In the genomic region with DNA sequence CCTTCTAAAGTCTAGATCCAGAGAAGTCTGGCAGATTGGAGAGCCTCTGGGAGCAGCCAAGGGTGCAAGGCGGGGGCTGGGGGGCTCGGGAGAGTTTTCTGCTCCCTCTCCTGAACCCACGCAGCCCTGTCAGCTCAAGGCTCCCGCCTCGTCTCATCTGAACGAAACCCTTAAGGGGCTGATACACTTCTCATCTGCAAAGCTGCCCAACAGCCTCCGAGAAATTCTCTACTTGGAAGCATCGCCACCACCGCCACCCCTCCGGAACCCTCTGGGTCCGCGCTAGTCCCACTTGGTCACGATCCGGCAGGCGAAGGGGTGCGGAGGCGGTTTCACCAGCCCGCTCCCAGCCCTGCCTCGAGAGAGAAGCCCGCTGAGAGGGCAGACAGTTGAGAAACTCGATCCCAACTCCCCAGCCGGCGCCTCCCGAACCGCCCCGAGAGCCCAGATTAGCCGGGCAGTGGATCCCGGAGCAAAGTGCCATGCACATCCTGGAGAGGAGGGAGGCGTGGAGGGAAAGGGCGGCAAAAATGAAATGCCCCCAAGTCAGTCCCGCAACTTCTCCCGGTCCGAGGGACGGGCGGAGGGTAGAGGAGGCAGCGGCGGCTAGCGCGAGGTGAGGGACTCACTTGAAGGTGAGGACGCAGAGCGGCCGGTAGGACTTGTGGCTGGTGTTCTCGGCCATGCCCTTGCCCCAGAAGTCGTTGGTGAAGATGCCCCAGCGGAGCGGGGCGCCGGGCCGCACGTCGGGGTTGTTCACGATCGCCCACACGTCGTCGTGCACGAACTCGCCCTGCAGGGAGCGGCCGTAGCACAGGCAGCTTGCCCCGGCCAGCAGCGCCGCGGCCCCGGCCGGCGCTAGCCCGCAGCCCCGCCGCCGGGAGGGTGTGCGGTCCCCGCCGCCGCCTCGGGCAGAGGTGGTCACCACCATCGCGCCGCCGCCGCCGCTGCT, we compare ENCODE assay signal across 8 cellular contexts. TPM values are rescaled to one million over a fixed set of nuclear protein-coding genes. Genes with fewer than 3 reads are reported as not detected.
DNase-seq lines count a peak whose midpoint lies in the region; ATAC-seq and TF ChIP-seq lines count a peak whose summit lies in the region.

No MANE protein-coding gene starts in this region.

- H3K4me3 Mint-ChIP-seq in activated naive CD4-positive, alpha-beta T cell treated with anti-CD3 and anti-CD28 coated beads, Interleukin-2, amount 50 U/mL, for 24 hours = peak overlapping the region; percentile 30
- H3K4me3 Mint-ChIP-seq in activated T-helper 1 cell treated with anti-CD3 and anti-CD28 coated beads, Interleukin-12 subunit alpha, Interleukin-12 subunit beta, Interleukin-2, Interleukin-4 antibody, amounts not matched to agents 30 ng/mL and 10 ng/mL and 1 ng/mL, durations not matched to agents 14 hours and 24 hours and 36 hours = peak overlapping the region; percentile 58

- TF ChIP-seq CTCF in psoas muscle (IDR thresholded peaks at IDR 0.05) (no peak), GM10266 (IDR thresholded peaks at IDR 0.05; ENCODE audit: control insufficient read depth, insufficient read depth, low read depth, missing control alignments) (no peak)

- no peak for DNase-seq in activated naive CD4-positive, alpha-beta T cell (lab: John Stamatoyannopoulos, UW)
- no peak for DNase-seq in activated T-helper 1 cell treated with anti-CD3 and anti-CD28 coated beads, Interleukin-12 subunit alpha, Interleukin-12 subunit beta, Interleukin-2, Interleukin-4 antibody, amounts not matched to agents 30 ng/mL and 10 ng/mL and 1 ng/mL, durations not matched to agents 14 hours and 24 hours and 36 hours (ENCODE audit: low spot score)
- DNase-seq in left ventricle myocardium superior (peak; percentile 71), psoas muscle (peak; percentile 68 to 83), GM10266 (ENCODE audit: extremely low spot score) (no peak)
- no peak for DNase-seq in stimulated activated CD4-positive, alpha-beta T cell treated with anti-CD3 and anti-CD28 coated beads, Interleukin-4, amount 100 ng/mL, for 4 hours

- no peak overlapping the region for H3K27ac Mint-ChIP-seq in activated naive CD4-positive, alpha-beta T cell treated with anti-CD3 and anti-CD28 coated beads, Interleukin-2, amount 50 U/mL, for 24 hours
- H3K27ac Mint-ChIP-seq in activated T-helper 1 cell treated with anti-CD3 and anti-CD28 coated beads, Interleukin-12 subunit alpha, Interleukin-12 subunit beta, Interleukin-2, Interleukin-4 antibody, amounts not matched to agents 30 ng/mL and 10 ng/mL and 1 ng/mL, durations not matched to agents 14 hours and 24 hours and 36 hours = peak overlapping the region; percentile 23

- peaks cover 3% of the 10 kb centered on the region for H3K4me1 Mint-ChIP-seq in activated naive CD4-positive, alpha-beta T cell treated with anti-CD3 and anti-CD28 coated beads, Interleukin-2, amount 50 U/mL, for 24 hours
- peaks cover 12% of the 10 kb centered on the region for H3K4me1 Mint-ChIP-seq in activated T-helper 1 cell treated with anti-CD3 and anti-CD28 coated beads, Interleukin-12 subunit alpha, Interleukin-12 subunit beta, Interleukin-2, Interleukin-4 antibody, amounts not matched to agents 30 ng/mL and 10 ng/mL and 1 ng/mL, durations not matched to agents 14 hours and 24 hours and 36 hours (ENCODE audit: low read depth)

- peak overlapping the region; percentile 75 for H3K4me3 ChIP-seq in psoas muscle

- H3K4me1 ChIP-seq in psoas muscle = peaks cover 37% of the 10 kb centered on the region

- H3K36me3 ChIP-seq in psoas muscle (ENCODE audit: insufficient read depth in 1 of 2, low read depth in 1 of 2) = no peaks in the 10 kb centered on the region

- H3K27me3 ChIP-seq in psoas muscle (ENCODE audit: insufficient read depth in 3 of 3, low read length in 2 of 3) = no peaks in the 10 kb centered on the region

- no peaks in the 10 kb centered on the region for H3K9me3 ChIP-seq in psoas muscle

- ATAC-seq in HG03520 (IDR thresholded peaks at IDR 0.05; ENCODE audit: unreplicated experiment) = peak; percentile 11
- ATAC-seq in left ventricle myocardium superior = peak; percentile 61
- ATAC-seq in psoas muscle = peak; percentile 68 to 79 (median 74)

- peak overlapping the region; percentile 93 for H3K27ac ChIP-seq in psoas muscle

- no peaks in the 10 kb centered on the region for H3K36me3 Mint-ChIP-seq in activated naive CD4-positive, alpha-beta T cell treated with anti-CD3 and anti-CD28 coated beads, Interleukin-2, amount 50 U/mL, for 24 hours
- H3K36me3 Mint-ChIP-seq in activated T-helper 1 cell treated with anti-CD3 and anti-CD28 coated beads, Interleukin-12 subunit alpha, Interleukin-12 subunit beta, Interleukin-2, Interleukin-4 antibody, amounts not matched to agents 30 ng/mL and 10 ng/mL and 1 ng/mL, durations not matched to agents 14 hours and 24 hours and 36 hours (ENCODE audit: low read depth) = no peaks in the 10 kb centered on the region

- intact Hi-C loops in activated T-helper 1 cell treated with anti-CD3 and anti-CD28 coated beads, Interleukin-12 subunit alpha, Interleukin-12 subunit beta, Interleukin-2, Interleukin-4 antibody, amounts not matched to agents 30 ng/mL and 10 ng/mL and 1 ng/mL, durations not matched to agents 14 hours and 24 hours and 36 hours (cut with micrococcal nuclease) = no loop called here
- intact Hi-C loops in left ventricle myocardium superior (cut with micrococcal nuclease) = no loop called here
- intact Hi-C loops in psoas muscle (cut with DNase I) = loop anchor here (2.0 to 10.0 kb wide), 7 partner anchors 14 to 1014 kb away; no protein-coding TSS in a partner anchor

- peaks cover 37% of the 10 kb centered on the region for H3K27me3 Mint-ChIP-seq in activated naive CD4-positive, alpha-beta T cell treated with anti-CD3 and anti-CD28 coated beads, Interleukin-2, amount 50 U/mL, for 24 hours
- peaks cover 36% of the 10 kb centered on the region for H3K27me3 Mint-ChIP-seq in activated T-helper 1 cell treated with anti-CD3 and anti-CD28 coated beads, Interleukin-12 subunit alpha, Interleukin-12 subunit beta, Interleukin-2, Interleukin-4 antibody, amounts not matched to agents 30 ng/mL and 10 ng/mL and 1 ng/mL, durations not matched to agents 14 hours and 24 hours and 36 hours (ENCODE audit: insufficient read depth)

- 1% methylated on average over 55 to 82 of the region's 82 CpGs for WGBS in psoas muscle, 3 donors

- no peaks in the 10 kb centered on the region for H3K9me3 Mint-ChIP-seq in activated naive CD4-positive, alpha-beta T cell treated with anti-CD3 and anti-CD28 coated beads, Interleukin-2, amount 50 U/mL, for 24 hours
- no peaks in the 10 kb centered on the region for H3K9me3 Mint-ChIP-seq in activated T-helper 1 cell treated with anti-CD3 and anti-CD28 coated beads, Interleukin-12 subunit alpha, Interleukin-12 subunit beta, Interleukin-2, Interleukin-4 antibody, amounts not matched to agents 30 ng/mL and 10 ng/mL and 1 ng/mL, durations not matched to agents 14 hours and 24 hours and 36 hours

RNA-seq across cellular contexts. Expression of a gene that starts 0.6 kb away (rescaled TPM):
- 0.49 and 0.57 TPM in 2 replicates for total RNA-seq in activated T-helper 1 cell treated with anti-CD3 and anti-CD28 coated beads, Interleukin-12 subunit alpha, Interleukin-12 subunit beta, Interleukin-2, Interleukin-4 antibody, amounts not matched to agents 30 ng/mL and 10 ng/mL and 1 ng/mL, durations not matched to agents 14 hours and 24 hours and 36 hours
- total RNA-seq in left ventricle myocardium superior = 37.1 TPM
- 10 to 100 TPM; 30.4 to 45.8 (median 39.5) TPM for total RNA-seq in psoas muscle
- 10 to 100 TPM; 15.8 to 29.8 (median 24.7) TPM for polyA plus RNA-seq in psoas muscle

Comparison
In these comparisons a context has a peak if more than half of its experiments do, and no peak if none do; other contexts are left out.
1. DNase-seq: peak in left ventricle myocardium superior (single experiment) and psoas muscle (2 of 2); none in activated naive CD4-positive, alpha-beta T cell (0 of 4), activated T-helper 1 cell treated with anti-CD3 and anti-CD28 coated beads, Interleukin-12 subunit alpha, Interleukin-12 subunit beta, Interleukin-2, Interleukin-4 antibody, amounts not matched to agents 30 ng/mL and 10 ng/mL and 1 ng/mL, durations not matched to agents 14 hours and 24 hours and 36 hours (single experiment), stimulated activated CD4-positive, alpha-beta T cell treated with anti-CD3 and anti-CD28 coated beads, Interleukin-4, amount 100 ng/mL, for 4 hours (0 of 2) and GM10266 (single experiment).
2. ATAC-seq: peak in every context shown above with its lines; median percentile 74 in psoas muscle; 61 in left ventricle myocardium superior; 11 in HG03520.
3. RNA of a gene that starts 0.6 kb away (total RNA-seq): 30.4 to 45.8 TPM in psoas muscle and 37.1 TPM in left ventricle myocardium superior (single experiment); 0.49 to 0.57 TPM in activated T-helper 1 cell treated with anti-CD3 and anti-CD28 coated beads, Interleukin-12 subunit alpha, Interleukin-12 subunit beta, Interleukin-2, Interleukin-4 antibody, amounts not matched to agents 30 ng/mL and 10 ng/mL and 1 ng/mL, durations not matched to agents 14 hours and 24 hours and 36 hours; every median in the first group is over 10 times any median in the second.
4. intact Hi-C loops: an anchor here in psoas muscle (2.0 to 10.0 kb wide); none called in activated T-helper 1 cell treated with anti-CD3 and anti-CD28 coated beads, Interleukin-12 subunit alpha, Interleukin-12 subunit beta, Interleukin-2, Interleukin-4 antibody, amounts not matched to agents 30 ng/mL and 10 ng/mL and 1 ng/mL, durations not matched to agents 14 hours and 24 hours and 36 hours and left ventricle myocardium superior.